Comparison of ENCODE assay signal across 35 cellular contexts in the genomic region with DNA sequence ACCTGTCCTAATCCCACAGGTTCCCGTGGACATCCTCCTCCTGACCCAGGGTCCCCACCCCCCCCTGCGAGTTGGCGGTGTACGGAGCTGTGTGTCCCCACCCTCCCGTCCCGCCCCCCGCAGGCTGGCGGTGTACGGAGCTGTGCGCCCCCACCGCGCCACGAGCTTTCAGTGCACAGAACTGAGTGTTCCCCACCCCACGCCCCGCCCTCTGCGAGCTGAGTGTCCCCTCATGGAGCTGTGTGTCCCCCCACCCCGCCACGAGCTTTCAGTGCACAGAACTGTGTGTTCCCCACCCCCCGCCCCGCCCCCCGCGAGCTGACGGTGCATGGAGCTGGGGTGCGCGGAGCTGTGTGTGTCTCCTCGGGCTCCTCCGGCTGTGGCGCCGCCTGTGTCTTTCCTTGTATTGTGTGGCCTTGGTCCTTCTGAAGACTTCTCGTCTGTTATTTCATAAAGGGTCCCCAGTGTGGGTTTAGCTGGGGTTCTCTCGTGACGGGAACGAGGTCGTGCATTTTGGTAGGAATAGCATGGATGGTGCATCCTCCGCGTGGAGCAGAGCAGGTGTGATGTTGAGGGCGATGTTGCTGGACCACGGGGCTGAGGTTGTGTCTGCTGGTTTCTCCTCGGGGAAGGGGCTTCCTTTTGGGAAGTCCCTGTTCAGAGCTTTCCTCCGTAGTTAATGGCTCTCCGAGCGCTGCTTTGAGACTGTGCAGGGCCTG.
"Had no signal": no experiment of that assay in that cellular context is flagged by ENCODE, and none has a peak within 500 bp of the region (broad histone marks: within the 10 kb centered on the region; RNA-seq: fewer than 3 reads in every experiment).

No MANE protein-coding gene starts in this region.

- H3K36me3 ChIP-seq: adrenal gland, esophagus muscularis mucosa, gastrocnemius medialis, heart left ventricle had no signal

- DNase-seq: activated CD4-positive, alpha-beta memory T cell treated with anti-CD3 and anti-CD28 coated beads for 36 hours; activated CD4-positive, alpha-beta T cell treated with anti-CD3 and anti-CD28 coated beads for 36 hours; activated CD4-positive, alpha-beta T cell treated with anti-CD3 and anti-CD28 coated beads, Interleukin-2, amount 10 ng/mL, durations not matched to agents 24 days and 14 days; activated CD4-positive, CD25-positive, alpha-beta regulatory T cell; activated CD4-positive, CD25-positive, alpha-beta regulatory T cell treated with anti-CD3 and anti-CD28 coated beads, Interleukin-2, amount 50 U/mL, for 72 hours; activated CD8-positive, alpha-beta memory T cell treated with anti-CD3 and anti-CD28 coated beads, Interleukin-2, amount 10 ng/mL, durations not matched to agents 7 days and 5 days; activated CD8-positive, alpha-beta memory T cell treated with anti-CD3 and anti-CD28 coated beads, Interleukin-2, amount 50 U/mL, for 4 hours; activated CD8-positive, alpha-beta T cell treated with anti-CD3 and anti-CD28 coated beads, Interleukin-2, amount 10 ng/mL, durations not matched to agents 7 days and 5 days; activated effector memory CD4-positive, alpha-beta T cell treated with anti-CD3 and anti-CD28 coated beads, Interleukin-2, amount 50 U/mL, for 16 hours; activated naive CD4-positive, alpha-beta T cell treated with anti-CD3 and anti-CD28 coated beads for 36 hours; activated naive CD8-positive, alpha-beta T cell treated with anti-CD3 and anti-CD28 coated beads for 36 hours; activated naive CD8-positive, alpha-beta T cell treated with anti-CD3 and anti-CD28 coated beads, Interleukin-2, amount 50 U/mL, for 24 hours; activated T-cell treated with anti-CD3 and anti-CD28 coated beads, Interleukin-2, amount 50 U/mL, for 1 hour; activated T-cell treated with anti-CD3 and anti-CD28 coated beads, Interleukin-2, amount 50 U/mL, for 48 hours; adrenal gland; amygdala; central memory CD4-positive, alpha-beta T cell; effector CD4-positive, alpha-beta T cell; effector memory CD8-positive, alpha-beta T cell; erythroblast; foreskin keratinocyte; gastrocnemius medialis; glutamatergic neuron; T-helper 1 cell; T-helper 17 cell; T1000 had no signal

- H3K27ac ChIP-seq: adrenal gland, body of pancreas, coronary artery, esophagus muscularis mucosa, foreskin keratinocyte, gastrocnemius medialis, heart left ventricle had no signal

- H3K27me3 ChIP-seq: body of pancreas, foreskin keratinocyte had no signal

- H3K4me1 Mint-ChIP-seq: activated CD4-positive, alpha-beta T cell treated with anti-CD3 and anti-CD28 coated beads for 36 hours; activated CD4-positive, alpha-beta T cell treated with anti-CD3 and anti-CD28 coated beads, Interleukin-2, amount 10 ng/mL, durations not matched to agents 24 days and 14 days; activated CD8-positive, alpha-beta memory T cell treated with anti-CD3 and anti-CD28 coated beads, Interleukin-2, amount 10 ng/mL, durations not matched to agents 7 days and 5 days; activated naive CD4-positive, alpha-beta T cell treated with anti-CD3 and anti-CD28 coated beads, Interleukin-2, amount 50 U/mL, for 24 hours; activated naive CD8-positive, alpha-beta T cell treated with anti-CD3 and anti-CD28 coated beads for 36 hours; activated naive CD8-positive, alpha-beta T cell treated with anti-CD3 and anti-CD28 coated beads, Interleukin-2, amount 50 U/mL, for 24 hours had no signal

- H3K4me3 ChIP-seq: adrenal gland, body of pancreas, coronary artery, esophagus muscularis mucosa, gastrocnemius medialis, heart left ventricle had no signal

- H3K36me3 Mint-ChIP-seq: activated CD4-positive, alpha-beta memory T cell treated with anti-CD3 and anti-CD28 coated beads for 36 hours; activated naive CD8-positive, alpha-beta T cell treated with anti-CD3 and anti-CD28 coated beads for 36 hours had no signal

- H3K4me1 ChIP-seq: adrenal gland, body of pancreas, esophagus muscularis mucosa, foreskin keratinocyte, gastrocnemius medialis, heart left ventricle had no signal

- H3K4me3 Mint-ChIP-seq: activated CD4-positive, alpha-beta memory T cell treated with anti-CD3 and anti-CD28 coated beads for 36 hours; activated CD4-positive, alpha-beta T cell treated with anti-CD3 and anti-CD28 coated beads for 36 hours; activated CD4-positive, alpha-beta T cell treated with anti-CD3 and anti-CD28 coated beads, Interleukin-2, amount 10 ng/mL, durations not matched to agents 24 days and 14 days; activated CD8-positive, alpha-beta memory T cell treated with anti-CD3 and anti-CD28 coated beads, Interleukin-2, amount 10 ng/mL, durations not matched to agents 7 days and 5 days; activated CD8-positive, alpha-beta T cell treated with anti-CD3 and anti-CD28 coated beads, Interleukin-2, amount 10 ng/mL, durations not matched to agents 7 days and 5 days; activated naive CD4-positive, alpha-beta T cell treated with anti-CD3 and anti-CD28 coated beads for 36 hours; activated naive CD4-positive, alpha-beta T cell treated with anti-CD3 and anti-CD28 coated beads, Interleukin-2, amount 50 U/mL, for 24 hours; activated naive CD8-positive, alpha-beta T cell treated with anti-CD3 and anti-CD28 coated beads for 36 hours; activated naive CD8-positive, alpha-beta T cell treated with anti-CD3 and anti-CD28 coated beads, Interleukin-2, amount 50 U/mL, for 24 hours; activated T-helper 1 cell treated with anti-CD3 and anti-CD28 coated beads, Interleukin-12 subunit alpha, Interleukin-12 subunit beta, Interleukin-2, Interleukin-4 antibody, amounts not matched to agents 30 ng/mL and 10 ng/mL and 1 ng/mL, durations not matched to agents 14 hours and 24 hours and 36 hours; dendritic cell treated with granulocyte-macrophage colony-stimulating factor and Interleukin-4, amounts not matched to agents 40 ng/mL and 50 ng/mL, for 4 days; effector memory CD8-positive, alpha-beta T cell; T-helper 2 cell treated with Interferon-gamma antibody and Interleukin-4, amounts not matched to agents 5 μg/mL and 100 μg/mL, for 36 hours had no signal

- H3K27ac Mint-ChIP-seq: activated CD4-positive, alpha-beta memory T cell treated with anti-CD3 and anti-CD28 coated beads for 36 hours; activated CD4-positive, alpha-beta T cell treated with anti-CD3 and anti-CD28 coated beads for 36 hours; activated CD4-positive, alpha-beta T cell treated with anti-CD3 and anti-CD28 coated beads, Interleukin-2, amount 10 ng/mL, durations not matched to agents 24 days and 14 days; activated CD8-positive, alpha-beta memory T cell treated with anti-CD3 and anti-CD28 coated beads, Interleukin-2, amount 10 ng/mL, durations not matched to agents 7 days and 5 days; activated CD8-positive, alpha-beta T cell treated with anti-CD3 and anti-CD28 coated beads, Interleukin-2, amount 10 ng/mL, durations not matched to agents 7 days and 5 days; activated naive CD4-positive, alpha-beta T cell treated with anti-CD3 and anti-CD28 coated beads for 36 hours; activated naive CD4-positive, alpha-beta T cell treated with anti-CD3 and anti-CD28 coated beads, Interleukin-2, amount 50 U/mL, for 24 hours; activated naive CD8-positive, alpha-beta T cell treated with anti-CD3 and anti-CD28 coated beads for 36 hours; activated naive CD8-positive, alpha-beta T cell treated with anti-CD3 and anti-CD28 coated beads, Interleukin-2, amount 50 U/mL, for 24 hours; activated T-helper 1 cell treated with anti-CD3 and anti-CD28 coated beads, Interleukin-12 subunit alpha, Interleukin-12 subunit beta, Interleukin-2, Interleukin-4 antibody, amounts not matched to agents 30 ng/mL and 10 ng/mL and 1 ng/mL, durations not matched to agents 14 hours and 24 hours and 36 hours; activated T-helper 2 cell treated with anti-CD3 and anti-CD28 coated beads, Interferon-gamma antibody, Interleukin-2, Interleukin-4, amounts not matched to agents 10 μg/mL and 5 μg/mL and 100 μg/mL, durations not matched to agents 14 hours and 24 hours and 36 hours; dendritic cell treated with granulocyte-macrophage colony-stimulating factor and Interleukin-4, amounts not matched to agents 40 ng/mL and 50 ng/mL, for 4 days; effector memory CD8-positive, alpha-beta T cell; T-helper 17 cell; T-helper 2 cell treated with Interferon-gamma antibody and Interleukin-4, amounts not matched to agents 5 μg/mL and 100 μg/mL, for 36 hours had no signal

- ATAC-seq: activated CD4-positive, alpha-beta T cell treated with anti-CD3 and anti-CD28 coated beads for 36 hours; activated CD8-positive, alpha-beta memory T cell treated with anti-CD3 and anti-CD28 coated beads, Interleukin-2, amount 10 ng/mL, durations not matched to agents 7 days and 5 days; activated CD8-positive, alpha-beta T cell treated with anti-CD3 and anti-CD28 coated beads, Interleukin-2, amount 10 ng/mL, durations not matched to agents 7 days and 5 days; activated naive CD8-positive, alpha-beta T cell treated with anti-CD3 and anti-CD28 coated beads, Interleukin-2, amount 50 U/mL, for 24 hours; effector memory CD8-positive, alpha-beta T cell; foreskin keratinocyte; gastrocnemius medialis; T-helper 17 cell had no signal
